Comparison of ENCODE assay signal across 11 cellular contexts in genomic region chr5:43314724-43315123, GRCh38. TPM values are rescaled to one million over a fixed set of nuclear protein-coding genes. Genes with fewer than 3 reads are reported as not detected.
DNase-seq lines count a peak whose midpoint lies in the region; ATAC-seq and TF ChIP-seq lines count a peak whose summit lies in the region.
"Had no signal": no experiment of that assay in that cellular context is flagged by ENCODE, and none has a peak within 500 bp of the region (broad histone marks: within the 10 kb centered on the region; RNA-seq: fewer than 3 reads in every experiment).

No MANE protein-coding gene starts in this region.

- CTCF ChIA-PET in Calu3 (lab: Charles Lee) (interaction anchor here (0.8 to 1.0 kb wide), 2 partner anchors 72 to 75 kb away, joined by 3 to 4 read pairs; no protein-coding TSS in a partner anchor), mammary epithelial cell (lab: Charles Lee; ENCODE audit: low non-redundant PET) (no interaction called here)

- H3K27ac ChIP-seq in mammary epithelial cell (ENCODE audit: insufficient read depth, low read depth, low read length): peak overlapping the region; percentile 97

- WGBS in mammary epithelial cell (ENCODE audit: low coverage, missing lambda C conversion rate): 96% methylated on average over 6 of the region's 6 CpGs

- no peaks in the 10 kb centered on the region for H3K27me3 Mint-ChIP-seq in Calu3 (ENCODE audit: unreplicated experiment)
- H3K27me3 Mint-ChIP-seq in nephron (ENCODE audit: low read depth): no peaks in the 10 kb centered on the region

- no peak for ATAC-seq in GM19324 (IDR thresholded peaks at IDR 0.05; ENCODE audit: low FRiP score, unreplicated experiment)
- ATAC-seq: sciatic nerve had no signal

- dilution Hi-C loops in mammary epithelial cell (cut with HindIII; ENCODE audit: low sequenced_read_pairs): no loop called here

- H3K4me3 Mint-ChIP-seq in Calu3 (ENCODE audit: low read depth, unreplicated experiment): peak overlapping the region; percentile 99
- H3K4me3 Mint-ChIP-seq in nephron: no peak overlapping the region
- H3K4me3 Mint-ChIP-seq: dendritic cell treated with granulocyte-macrophage colony-stimulating factor and Interleukin-4, amounts not matched to agents 40 ng/mL and 50 ng/mL, for 4 days had no signal

- BruUV-seq in Calu3 (replicated peaks; lab: Mats Ljungman, UMichigan) (no TSS peak), mammary epithelial cell (replicated peaks; lab: Mats Ljungman, UMichigan) (no TSS peak)

- in situ Hi-C loops in mammary epithelial cell (cut with MboI; ENCODE audit: low sequenced_read_pairs in 2 of 2): loop anchor here in 1 of 2 donors (10.0 kb wide), 1 partner anchor 50 kb away; no protein-coding TSS in a partner anchor

- H2AFZ ChIP-seq in mammary epithelial cell (ENCODE audit: low read depth, low read length): no peak overlapping the region

- no peaks in the 10 kb centered on the region for H3K9me3 ChIP-seq in mammary epithelial cell (replicated peaks; ENCODE audit: insufficient read depth, low read length)
- no peaks in the 10 kb centered on the region for H3K9me3 ChIP-seq in BE2C

- H3K36me3 Mint-ChIP-seq in Calu3 (ENCODE audit: insufficient read depth, unreplicated experiment) (peaks cover 59% of the 10 kb centered on the region), nephron (ENCODE audit: low read depth) (peaks cover 3% of the 10 kb centered on the region)

- H3K36me3 ChIP-seq in mammary epithelial cell (ENCODE audit: insufficient read depth, low read length) (peaks cover 15% of the 10 kb centered on the region), BE2C (no peaks in the 10 kb centered on the region; the same call in 1 of the 2 replicates)

- H3K27me3 ChIP-seq in mammary epithelial cell (ENCODE audit: insufficient read depth, low read length): no peaks in the 10 kb centered on the region
- no peaks in the 10 kb centered on the region for H3K27me3 ChIP-seq in BE2C

- H3K9ac ChIP-seq in mammary epithelial cell (ENCODE audit: insufficient read depth, low read length): no peak overlapping the region

- TF ChIP-seq CTCF in Calu3 (IDR thresholded peaks at IDR 0.05; ENCODE audit: unreplicated experiment) (no peak), mammary epithelial cell (conservative IDR thresholded peaks at IDR 0.05 in 1 of 2, IDR thresholded peaks at IDR 0.05 in 1 of 2; ENCODE audit: extremely low read depth in 1 of 2, insufficient read depth in 1 of 2, low read depth in 1 of 2, low read length in 2 of 2) (no peak), nephron (IDR thresholded peaks at IDR 0.05; ENCODE audit: unreplicated experiment in 3 of 3) (no peak), BE2C (IDR thresholded peaks at IDR 0.05; ENCODE audit: low read depth, low read length) (no peak), GM20000 (IDR thresholded peaks at IDR 0.05; ENCODE audit: extremely low read depth, missing control alignments) (no peak)

- peak; percentile 24 for DNase-seq in Calu3
- DNase-seq in NCI-H226: peak; percentile 12
- no peak for DNase-seq in mammary epithelial cell
- DNase-seq in BE2C: no peak
- no peak for DNase-seq in GM20000 (ENCODE audit: low spot score)
- DNase-seq: activated gamma-delta T cell treated with Interleukin-2 at 50 U/mL for 16 hours, NCI-H1436 treated with DMSO at 0.1 percent for 48 hours had no signal

- H3K4me1 Mint-ChIP-seq in Calu3 (ENCODE audit: low read depth, unreplicated experiment) (peaks cover 20% of the 10 kb centered on the region), nephron (peaks cover 46% of the 10 kb centered on the region)

- H3K79me2 ChIP-seq in mammary epithelial cell (ENCODE audit: insufficient read depth, low read length): peaks cover 35% of the 10 kb centered on the region

- H3K4me1 ChIP-seq in mammary epithelial cell (ENCODE audit: insufficient read depth, low read length) (peaks cover 35% of the 10 kb centered on the region), BE2C (peaks cover 11% of the 10 kb centered on the region)

- no peaks in the 10 kb centered on the region for H3K9me3 Mint-ChIP-seq in Calu3 (ENCODE audit: low read depth, unreplicated experiment)
- no peaks in the 10 kb centered on the region for H3K9me3 Mint-ChIP-seq in nephron

- H3K4me3 ChIP-seq in mammary epithelial cell (replicated peaks in 1 of 3; ENCODE audit: insufficient read depth in 1 of 3, low read depth in 2 of 3, low read length in 3 of 3) (no peak overlapping the region), BE2C (ENCODE audit: low read depth, low read length) (no peak overlapping the region)

- intact Hi-C loops in Calu3 (cut with micrococcal nuclease; ENCODE audit: unreplicated experiment): loop anchor here (2.0 kb wide), 1 partner anchor 52 kb away; no protein-coding TSS in a partner anchor
- intact Hi-C loops in mammary epithelial cell (cut with micrococcal nuclease): loop anchor here (5.0 to 10.0 kb wide), 2 partner anchors 170 to 192 kb away; partner anchors contain the start of genes TMEM267 and ZNF131

- H3K4me2 ChIP-seq in mammary epithelial cell (ENCODE audit: insufficient read depth, low read depth, low read length): no peak overlapping the region

- peaks cover 24% of the 10 kb centered on the region for H4K20me1 ChIP-seq in mammary epithelial cell (ENCODE audit: insufficient read depth, low read length)

- H3K27ac Mint-ChIP-seq in Calu3 (ENCODE audit: unreplicated experiment) (peak overlapping the region; percentile 98), nephron (peak overlapping the region; percentile 85 to 93 (median 92))

RNA-seq across cellular contexts. Expression of gene HMGCS1, which starts 1.5 kb away (rescaled TPM):
- total RNA-seq in Calu3 (2022) (249 and 263 TPM in 2 replicates), mammary epithelial cell (100 to 1,000 TPM in 1 of 2 donors, 10 to 100 TPM in 1; 68.8 to 218 TPM)
- polyA plus RNA-seq in mammary epithelial cell: 148 TPM
- 191 TPM for polyA minus RNA-seq in mammary epithelial cell
- 31.8 TPM for polyA plus RNA-seq in BE2C (2012; ENCODE audit: insufficient read depth, insufficient read length, low read depth)

Comparison
In these comparisons a context has a peak if more than half of its experiments do, and no peak if none do; other contexts are left out.
1. DNase-seq: peak in Calu3 (single experiment) and NCI-H226 (single experiment); none in mammary epithelial cell (single experiment), BE2C (single experiment) and GM20000 (single experiment).